Comparison of ENCODE assay signal across 9 cellular contexts in genomic region chr15:78988361-78988911, GRCh38. TPM values are rescaled to one million over a fixed set of nuclear protein-coding genes. Genes with fewer than 3 reads are reported as not detected.
DNase-seq lines count a peak whose midpoint lies in the region; ATAC-seq, FAIRE-seq and TF ChIP-seq lines count a peak whose summit lies in the region.
"Had no signal": no experiment of that assay in that cellular context is flagged by ENCODE, and none has a peak within 500 bp of the region (broad histone marks: within the 10 kb centered on the region; RNA-seq: fewer than 3 reads in every experiment).

No MANE protein-coding gene starts in this region.

- peaks cover 6 to 24% (median 12%) of the 10 kb centered on the region in 3 donors for H3K4me1 Mint-ChIP-seq in naive B cell

- H3K9me3 Mint-ChIP-seq in naive B cell, result no peaks in the 10 kb centered on the region
- H3K9me3 Mint-ChIP-seq: central memory CD8-positive, alpha-beta T cell had no signal

- no peak overlapping the region for H3K4me3 ChIP-seq in AG10803 (ENCODE audit: low read length)

- H3K27ac ChIP-seq in epithelial cell of prostate, result peak overlapping the region; percentile 98

- H3K27me3 Mint-ChIP-seq in naive B cell, result peaks cover 5 to 11% (median 8%) of the 10 kb centered on the region in 3 donors

- peak; percentile 95 for FAIRE-seq in RCC 7860 (lab: Jason Lieb, UNC)

- ATAC-seq in GM21825 (IDR thresholded peaks at IDR 0.05; ENCODE audit: unreplicated experiment) (peak; percentile 65), naive B cell (ENCODE audit: low read depth in 2 of 2) (peak; percentile 25 to 40)

- no peak overlapping the region for H3K4me3 Mint-ChIP-seq in naive B cell
- H3K4me3 Mint-ChIP-seq: central memory CD8-positive, alpha-beta T cell had no signal

- no peaks in the 10 kb centered on the region for H3K36me3 Mint-ChIP-seq in naive B cell

- no peak for TF ChIP-seq CTCF in AG10803 (conservative IDR thresholded peaks at IDR 0.05; ENCODE audit: low read length)

- DNase-seq in AG10803 (ENCODE audit: low read depth), result peak; percentile 98
- DNase-seq in RCC 7860 (ENCODE audit: low spot score), result peak; percentile 97
- DNase-seq in epithelial cell of prostate (ENCODE audit: low read depth, low spot score), result peak; percentile 97
- no peak for DNase-seq in naive B cell
- no peak for DNase-seq in cortex of kidney (lab: John Stamatoyannopoulos, UW)
- no peak for DNase-seq in ecto neural progenitor cell (ENCODE audit: low spot score)
- DNase-seq in activated CD4-positive, CD25-positive, alpha-beta regulatory T cell (lab: John Stamatoyannopoulos, UW), result no peak

- H3K27ac Mint-ChIP-seq in naive B cell, result peak overlapping the region in 2 of 6 donors; percentile 11 to 86

RNA-seq across cellular contexts. Expression of gene CTSH, which starts 43.6 kb away (rescaled TPM):
- polyA plus RNA-seq in naive B cell (ENCODE audit: low read depth in 6 of 6), result 100 to 1,000 TPM; 260 to 480 (median 378) TPM

Comparison
In these comparisons a context has a peak if more than half of its experiments do, and no peak if none do; other contexts are left out.
1. DNase-seq: peak in AG10803 (single experiment), RCC 7860 (single experiment) and epithelial cell of prostate (single experiment); none in naive B cell (single experiment), cortex of kidney (single experiment), ecto neural progenitor cell (single experiment) and activated CD4-positive, CD25-positive, alpha-beta regulatory T cell (0 of 4).